In the genomic region with DNA sequence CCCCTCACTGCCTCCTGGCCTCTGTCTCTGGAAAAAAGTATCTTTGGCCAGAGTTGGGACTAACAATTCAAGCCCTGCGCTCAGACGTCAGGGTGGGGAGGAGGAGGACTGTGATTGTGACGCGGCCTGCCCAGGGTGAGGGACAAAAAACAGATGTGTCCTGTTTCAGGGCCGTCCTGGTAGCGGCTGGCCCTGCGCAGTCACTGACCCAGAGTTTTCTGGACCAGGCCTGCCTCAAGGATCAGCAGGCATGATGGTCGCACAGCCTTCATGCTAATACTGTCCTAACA, we compare ENCODE assay signal across 15 cellular contexts. TPM values are rescaled to one million over a fixed set of nuclear protein-coding genes. Genes with fewer than 3 reads are reported as not detected.
DNase-seq lines count a peak whose midpoint lies in the region; ATAC-seq and TF ChIP-seq lines count a peak whose summit lies in the region.
"Had no signal": no experiment of that assay in that cellular context is flagged by ENCODE, and none has a peak within 500 bp of the region (broad histone marks: within the 10 kb centered on the region; RNA-seq: fewer than 3 reads in every experiment).

No MANE protein-coding gene starts in this region.

- peak; percentile 94 for DNase-seq in coronary artery (ENCODE audit: low spot score)
- peak; percentile 85 to 91 (median 91) for DNase-seq in right cardiac atrium
- no peak for DNase-seq in stomach
- DNase-seq in GF-D8 (lab: John Stamatoyannopoulos, UW) = no peak
- DNase-seq in stimulated activated CD4-positive, alpha-beta T cell treated with anti-CD3 and anti-CD28 coated beads, Interleukin-12 subunit alpha, Interleukin-12 subunit beta, amount 100 ng/mL, for 4 hours = no peak
- DNase-seq in GM19238 (ENCODE audit: insufficient read length, low spot score) = no peak
- DNase-seq: activated CD4-positive, alpha-beta memory T cell treated with anti-CD3 and anti-CD28 coated beads for 36 hours; activated gamma-delta T cell; brain microvascular endothelial cell; midbrain; NCI-H187; NCI-H510A had no signal

- no peak for TF ChIP-seq POLR2A in stomach (IDR thresholded peaks at IDR 0.05)

- peaks cover 4% of the 10 kb centered on the region for H3K4me1 ChIP-seq in right cardiac atrium (ENCODE audit: control insufficient read depth, insufficient read depth, low read length)
- peaks cover 0 to 23% (median 9%) of the 10 kb centered on the region in 4 donors for H3K4me1 ChIP-seq in stomach

- TF ChIP-seq EP300 in stomach (IDR thresholded peaks at IDR 0.05) = no peak

- TF ChIP-seq CTCF in coronary artery (IDR thresholded peaks at IDR 0.05) (no peak), stomach (IDR thresholded peaks at IDR 0.05) (no peak)

- 25% methylated on average over 8 of the region's 8 CpGs for WGBS in right cardiac atrium
- 41 to 82% (median 73%) methylated on average over 6 to 8 of the region's 8 CpGs for WGBS in stomach, 5 donors

- ATAC-seq in HG03432 (IDR thresholded peaks at IDR 0.05; ENCODE audit: unreplicated experiment) (peak; percentile 12), right cardiac atrium (peak; percentile 82 to 86), HG03469 (IDR thresholded peaks at IDR 0.05; ENCODE audit: unreplicated experiment) (no peak)

- peak overlapping the region; percentile 25 for H3K4me3 ChIP-seq in coronary artery
- no peak overlapping the region for H3K4me3 ChIP-seq in right cardiac atrium (ENCODE audit: low read length)
- H3K4me3 ChIP-seq in stomach = no peak overlapping the region
- H3K4me3 ChIP-seq: SK-N-MC had no signal

- no peaks in the 10 kb centered on the region for H3K9me3 ChIP-seq in right cardiac atrium (ENCODE audit: control insufficient read depth, low read length)
- no peaks in the 10 kb centered on the region for H3K9me3 ChIP-seq in stomach

- peaks cover 30 to 90% (median 82%) of the 10 kb centered on the region in 4 donors for H3K36me3 ChIP-seq in stomach

- intact Hi-C loops in right cardiac atrium (cut with DNase I) = loop anchor here in 3 of 4 donors (5.0 to 10.0 kb wide), 4 partner anchors 63 to 160 kb away; a partner anchor contains a TSS
- intact Hi-C loops in stomach (cut with DNase I; ENCODE audit: low total_unique reads) = loop anchor here (5.0 kb wide), 1 partner anchor 160 kb away; no protein-coding TSS in a partner anchor

- peak overlapping the region; percentile 89 to 90 for H3K27ac ChIP-seq in coronary artery
- H3K27ac ChIP-seq in right cardiac atrium (ENCODE audit: low read length) = peak overlapping the region; percentile 49
- H3K27ac ChIP-seq in stomach = peak overlapping the region in 4 of 5 donors; percentile 1 to 69 (median 38)
- H3K27ac ChIP-seq: brain microvascular endothelial cell, SK-N-MC had no signal

- H3K27me3 ChIP-seq in right cardiac atrium (ENCODE audit: control insufficient read depth, insufficient read depth) (no peaks in the 10 kb centered on the region), stomach (no peaks in the 10 kb centered on the region)
- H3K27me3 ChIP-seq: brain microvascular endothelial cell had no signal

RNA-seq across cellular contexts. Expression of a gene that starts 57.5 kb away (rescaled TPM):
- total RNA-seq in right cardiac atrium (1 to 10 TPM; 4.5 to 6.8 (median 5.4) TPM), stomach (10 to 100 TPM in 3 of 5 donors, 1 to 10 TPM in 1, under 1 TPM in 1; 0.58 to 42.9 (median 10.9) TPM)
- polyA plus RNA-seq in right cardiac atrium (2.2 TPM), stomach (1 to 10 TPM; 2.1 to 4.3 (median 2.5) TPM)

Comparison
In these comparisons a context has a peak if more than half of its experiments do, and no peak if none do; other contexts are left out.
1. DNase-seq: peak in coronary artery (single experiment) and right cardiac atrium (3 of 3); none in stomach (single experiment), GF-D8 (single experiment), stimulated activated CD4-positive, alpha-beta T cell treated with anti-CD3 and anti-CD28 coated beads, Interleukin-12 subunit alpha, Interleukin-12 subunit beta, amount 100 ng/mL, for 4 hours (single experiment) and GM19238 (single experiment).
2. H3K27ac ChIP-seq: peak in every context shown above with its lines; median percentile 90 in coronary artery; 49 in right cardiac atrium; 38 in stomach.